11 cellular contexts compared by ENCODE assay signal in the genomic region with DNA sequence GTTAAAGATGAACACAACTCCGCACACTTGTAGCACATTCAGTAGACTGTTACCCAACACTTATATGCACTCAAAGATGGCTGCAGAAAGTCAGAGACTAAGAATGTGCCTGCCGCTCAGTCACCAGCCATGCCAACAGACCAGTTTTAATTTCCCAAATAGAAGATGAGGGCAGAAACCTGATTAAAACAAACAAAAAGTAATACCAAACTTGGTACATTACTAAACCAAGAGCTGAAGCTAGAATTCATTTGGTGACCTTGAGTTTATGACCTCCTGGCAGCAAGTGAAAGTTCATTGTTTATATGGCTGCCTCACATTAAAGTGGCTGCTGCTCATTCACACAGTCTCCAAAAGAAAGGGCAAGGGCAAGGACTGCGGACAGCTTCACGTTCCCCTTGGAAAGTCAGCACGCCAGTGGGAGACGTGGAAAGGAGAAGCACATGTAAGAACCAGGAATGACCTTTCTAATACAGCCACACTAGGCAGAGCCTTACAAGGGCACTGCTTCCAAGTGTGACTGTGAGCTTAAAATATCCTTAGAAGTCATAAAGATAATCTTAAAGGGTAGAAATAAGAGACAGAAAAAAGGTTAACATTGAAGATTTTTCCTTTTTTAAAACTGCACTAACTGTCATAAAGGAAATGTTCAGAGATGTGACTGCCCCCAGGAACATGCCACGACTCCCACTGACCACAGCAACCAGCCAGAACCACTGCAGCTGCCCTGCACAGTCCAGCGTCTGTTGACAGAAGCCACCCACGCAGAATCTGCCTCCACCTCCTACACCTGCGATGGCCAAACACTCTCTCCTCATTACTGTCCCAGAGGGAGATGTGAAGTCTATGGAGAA.
DNase-seq lines count a peak whose midpoint lies in the region; ATAC-seq and TF ChIP-seq lines count a peak whose summit lies in the region.
"Had no signal": no experiment of that assay in that cellular context is flagged by ENCODE, and none has a peak within 500 bp of the region (broad histone marks: within the 10 kb centered on the region; RNA-seq: fewer than 3 reads in every experiment).

No MANE protein-coding gene starts in this region.

- peak overlapping the region; percentile 42 for H3K4me3 Mint-ChIP-seq in activated B cell treated with CpG ODN at 0.5 μM for 24 hours
- H3K4me3 Mint-ChIP-seq in progenitor cell of endocrine pancreas (ENCODE audit: low read depth): no peak overlapping the region
- H3K4me3 Mint-ChIP-seq: activated CD8-positive, alpha-beta T cell treated with anti-CD3 and anti-CD28 coated beads for 36 hours had no signal

- H3K9me3 Mint-ChIP-seq in activated B cell treated with CpG ODN at 0.5 μM for 24 hours (no peaks in the 10 kb centered on the region), progenitor cell of endocrine pancreas (ENCODE audit: low read depth) (no peaks in the 10 kb centered on the region)
- H3K9me3 Mint-ChIP-seq: activated CD8-positive, alpha-beta T cell treated with anti-CD3 and anti-CD28 coated beads for 36 hours had no signal

- peak overlapping the region; percentile 8 to 80 (median 40); a peak in 17 of 22 replicates for H3K4me2 ChIP-seq in BLaER1 treated with 17β-estradiol and CSF1 and Interleukin-3, amounts not matched to agents 10 nM and 100 nM

- H3K36me3 ChIP-seq in BLaER1 treated with 17β-estradiol and CSF1 and Interleukin-3, amounts not matched to agents 10 nM and 100 nM: peaks cover 24 to 95% (median 76%) of the 10 kb centered on the region in 11 experiments

- POLR2A ChIA-PET in activated B cell treated with CpG ODN at 0.5 μM for 24 hours (lab: Charles Lee): interaction anchor here (0.5 to 2.0 kb wide), 5 partner anchors 15 to 608 kb away, joined by 3 to 10 read pairs (median 4); a partner anchor contains a TSS

- no peak overlapping the region for H3K4me3 ChIP-seq in BLaER1 treated with 17β-estradiol and CSF1 and Interleukin-3, amounts not matched to agents 10 nM and 100 nM

- intact Hi-C loops in activated B cell treated with CpG ODN at 0.5 μM for 24 hours (cut with micrococcal nuclease) (loop anchor here (2.0 kb wide), 1 partner anchor 15 kb away; no protein-coding TSS in a partner anchor), left cardiac atrium (cut with DNase I) (loop anchor here in 1 of 2 donors (10.0 kb wide), 1 partner anchor 71 kb away; a partner anchor contains a TSS)

- no peaks in the 10 kb centered on the region for H3K9me3 ChIP-seq in BLaER1 treated with 17β-estradiol and CSF1 and Interleukin-3, amounts not matched to agents 10 nM and 100 nM (replicated peaks in 1 of 11)

- no peaks in the 10 kb centered on the region for H3K27me3 ChIP-seq in BLaER1 treated with 17β-estradiol and CSF1 and Interleukin-3, amounts not matched to agents 10 nM and 100 nM

- H3K4me1 ChIP-seq in BLaER1 treated with 17β-estradiol and CSF1 and Interleukin-3, amounts not matched to agents 10 nM and 100 nM: peaks cover 41 to 76% (median 57%) of the 10 kb centered on the region in 10 experiments

- H3K27ac ChIP-seq in BLaER1 treated with 17β-estradiol and CSF1 and Interleukin-3, amounts not matched to agents 10 nM and 100 nM: no peak overlapping the region; a peak in 1 of 22 replicates

- TF ChIP-seq CTCF in activated B cell treated with CpG ODN at 0.5 μM for 24 hours (IDR thresholded peaks at IDR 0.05) (no peak), progenitor cell of endocrine pancreas (IDR thresholded peaks at IDR 0.05; ENCODE audit: unreplicated experiment) (no peak)

- DNase-seq in activated B cell treated with CpG ODN at 0.5 μM for 24 hours (no peak), left cardiac atrium (no peak), progenitor cell of endocrine pancreas (ENCODE audit: low spot score, unreplicated experiment) (no peak), COLO829 (ENCODE audit: low spot score) (no peak), Ammon's horn (ENCODE audit: low spot score) (no peak)
- DNase-seq: NCI-H2029 treated with DMSO at 0.1 percent for 48 hours, substantia nigra had no signal

- H3K36me3 Mint-ChIP-seq in activated B cell treated with CpG ODN at 0.5 μM for 24 hours (ENCODE audit: low read depth) (peaks cover 26% of the 10 kb centered on the region), progenitor cell of endocrine pancreas (ENCODE audit: insufficient read depth) (peaks cover 6% of the 10 kb centered on the region)

- H3K4me1 Mint-ChIP-seq in activated B cell treated with CpG ODN at 0.5 μM for 24 hours: peaks cover 90% of the 10 kb centered on the region
- H3K4me1 Mint-ChIP-seq in progenitor cell of endocrine pancreas (ENCODE audit: low read depth): peaks cover 53% of the 10 kb centered on the region

- H3K27ac Mint-ChIP-seq in activated B cell treated with CpG ODN at 0.5 μM for 24 hours (peak overlapping the region; percentile 65), progenitor cell of endocrine pancreas (peak overlapping the region; percentile 37)

- CTCF ChIA-PET in activated B cell treated with CpG ODN at 0.5 μM for 24 hours (lab: Charles Lee): interaction anchor here (0.7 kb wide), 1 partner anchor 150 kb away, joined by 3 read pairs; no protein-coding TSS in a partner anchor

- ATAC-seq in activated B cell treated with CpG ODN at 0.5 μM for 24 hours (ENCODE audit: low read depth) (no peak), left cardiac atrium (peak; percentile 50 to 59), HG03039 (IDR thresholded peaks at IDR 0.05; ENCODE audit: unreplicated experiment) (no peak), HG02870 (IDR thresholded peaks at IDR 0.05; ENCODE audit: unreplicated experiment) (no peak)

- H3K9ac ChIP-seq in BLaER1 treated with 17β-estradiol and CSF1 and Interleukin-3, amounts not matched to agents 10 nM and 100 nM: no peak overlapping the region

- no peaks in the 10 kb centered on the region for H3K27me3 Mint-ChIP-seq in activated B cell treated with CpG ODN at 0.5 μM for 24 hours
- H3K27me3 Mint-ChIP-seq in progenitor cell of endocrine pancreas: no peaks in the 10 kb centered on the region
- H3K27me3 Mint-ChIP-seq: activated CD8-positive, alpha-beta T cell treated with anti-CD3 and anti-CD28 coated beads for 36 hours had no signal

- H4K20me1 ChIP-seq in BLaER1 treated with 17β-estradiol and CSF1 and Interleukin-3, amounts not matched to agents 10 nM and 100 nM: peaks cover 83 to 100% (median 97%) of the 10 kb centered on the region in 11 experiments

Comparison
In these comparisons a context has a peak if more than half of its experiments do, and no peak if none do; other contexts are left out.
1. ATAC-seq: peak in left cardiac atrium (2 of 2); none in activated B cell treated with CpG ODN at 0.5 μM for 24 hours (single experiment), HG03039 (single experiment) and HG02870 (single experiment).